15 cellular contexts compared by ENCODE assay signal in the genomic region with DNA sequence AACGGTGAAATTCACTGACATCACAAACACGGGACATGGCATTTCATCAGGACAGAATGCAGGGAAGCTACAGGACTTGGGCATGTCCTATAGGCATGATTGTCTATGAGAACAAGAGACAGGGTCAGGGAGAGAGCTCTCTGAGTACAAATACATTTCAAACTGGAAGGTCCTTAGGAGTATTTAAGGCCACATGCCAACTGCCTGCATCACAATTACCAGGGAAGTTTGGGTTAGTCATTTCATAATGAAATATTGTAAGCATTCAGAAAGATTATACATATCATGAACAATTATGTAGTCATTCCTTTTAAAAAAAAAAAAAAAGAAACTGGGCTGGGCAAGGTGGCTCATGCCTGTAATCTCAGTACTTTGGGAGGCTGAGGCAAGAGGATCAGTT.
DNase-seq lines count a peak whose midpoint lies in the region; ATAC-seq, FAIRE-seq and TF ChIP-seq lines count a peak whose summit lies in the region.
"Had no signal": no experiment of that assay in that cellular context is flagged by ENCODE, and none has a peak within 500 bp of the region (broad histone marks: within the 10 kb centered on the region; RNA-seq: fewer than 3 reads in every experiment).

No MANE protein-coding gene starts in this region.

- peak overlapping the region; percentile 66 for H3K27ac Mint-ChIP-seq in activated T-cell treated with anti-CD3 and anti-CD28 coated beads, Interleukin-2, amount 50 U/mL, for 24 hours
- H3K27ac Mint-ChIP-seq: activated T-helper 1 cell treated with anti-CD3 and anti-CD28 coated beads, Interleukin-12 subunit alpha, Interleukin-12 subunit beta, Interleukin-2, Interleukin-4 antibody, amounts not matched to agents 30 ng/mL and 10 ng/mL and 1 ng/mL, durations not matched to agents 14 hours and 24 hours and 36 hours had no signal

- no peak for TF ChIP-seq POLR2A in gastrocnemius medialis (IDR thresholded peaks at IDR 0.05)

- 86 to 88% methylated on average over 2 of the region's 2 CpGs for WGBS in pancreas, 2 donors

- H3K4me1 Mint-ChIP-seq in activated T-cell treated with anti-CD3 and anti-CD28 coated beads, Interleukin-2, amount 50 U/mL, for 24 hours (ENCODE audit: low read depth): peaks cover 42% of the 10 kb centered on the region

- peaks cover 35% of the 10 kb centered on the region for H3K36me3 Mint-ChIP-seq in activated T-cell treated with anti-CD3 and anti-CD28 coated beads, Interleukin-2, amount 50 U/mL, for 24 hours (ENCODE audit: low read depth)

- peaks cover 0 to 69% (median 36%) of the 10 kb centered on the region in 4 donors for H3K4me1 ChIP-seq in tibial artery
- H3K4me1 ChIP-seq in pancreas: peaks cover 4 to 24% (median 17%) of the 10 kb centered on the region in 3 donors
- H3K4me1 ChIP-seq in gastrocnemius medialis: peaks cover 29 to 34% of the 10 kb centered on the region in 2 donors

- no peak for DNase-seq in activated T-cell treated with anti-CD3 and anti-CD28 coated beads, Interleukin-2, amount 50 U/mL, for 24 hours
- no peak for DNase-seq in activated T-cell treated with anti-CD3 and anti-CD28 coated beads, Interleukin-2, amount 50 U/mL, for 48 hours
- DNase-seq in SW 1271 (lab: John Stamatoyannopoulos, UW): peak; percentile 23 to 58
- DNase-seq in fibroblast of the aortic adventitia (ENCODE audit: low read depth): peak; percentile 93
- DNase-seq in tibial artery: no peak
- no peak for DNase-seq in pancreas
- DNase-seq in DMS79 treated with DMSO at 0.1 percent for 48 hours (lab: John Stamatoyannopoulos, UW): no peak
- no peak for DNase-seq in gastrocnemius medialis
- DNase-seq: ACHN, heart right ventricle, NCI-H345, RPMI8226 had no signal

- H3K27me3 ChIP-seq in tibial artery: no peaks in the 10 kb centered on the region
- no peaks in the 10 kb centered on the region for H3K27me3 ChIP-seq in pancreas
- H3K27me3 ChIP-seq in gastrocnemius medialis: no peaks in the 10 kb centered on the region
- H3K27me3 ChIP-seq: heart right ventricle had no signal

- H3K9me3 ChIP-seq in tibial artery (no peaks in the 10 kb centered on the region), pancreas (no peaks in the 10 kb centered on the region), gastrocnemius medialis (no peaks in the 10 kb centered on the region)
- H3K9me3 ChIP-seq: heart right ventricle had no signal

- H3K27ac ChIP-seq in tibial artery: peak overlapping the region; percentile 70 to 74
- H3K27ac ChIP-seq in pancreas: no peak overlapping the region
- H3K27ac ChIP-seq in gastrocnemius medialis: no peak overlapping the region

- H3K36me3 ChIP-seq in tibial artery (peaks cover 8 to 24% (median 14%) of the 10 kb centered on the region in 3 donors), pancreas (peaks cover 0 to 12% (median 0%) of the 10 kb centered on the region in 3 donors), gastrocnemius medialis (peaks cover 0 to 11% of the 10 kb centered on the region in 2 donors)

- H3K4me3 Mint-ChIP-seq in activated T-cell treated with anti-CD3 and anti-CD28 coated beads, Interleukin-2, amount 50 U/mL, for 24 hours: no peak overlapping the region
- H3K4me3 Mint-ChIP-seq: activated T-helper 1 cell treated with anti-CD3 and anti-CD28 coated beads, Interleukin-12 subunit alpha, Interleukin-12 subunit beta, Interleukin-2, Interleukin-4 antibody, amounts not matched to agents 30 ng/mL and 10 ng/mL and 1 ng/mL, durations not matched to agents 14 hours and 24 hours and 36 hours had no signal

- no peak overlapping the region for H3K4me3 ChIP-seq in fibroblast of the aortic adventitia (ENCODE audit: low read depth, low read length)
- no peak overlapping the region for H3K4me3 ChIP-seq in tibial artery
- no peak overlapping the region for H3K4me3 ChIP-seq in pancreas
- no peak overlapping the region for H3K4me3 ChIP-seq in gastrocnemius medialis
- H3K4me3 ChIP-seq: heart right ventricle, skin epidermis had no signal

- in situ Hi-C loops in gastrocnemius medialis (cut with MboI; ENCODE audit: low sequenced_read_pairs in 4 of 4): no loop called here

- H3K9me3 Mint-ChIP-seq in activated T-cell treated with anti-CD3 and anti-CD28 coated beads, Interleukin-2, amount 50 U/mL, for 24 hours: no peaks in the 10 kb centered on the region
- H3K9me3 Mint-ChIP-seq: activated T-helper 1 cell treated with anti-CD3 and anti-CD28 coated beads, Interleukin-12 subunit alpha, Interleukin-12 subunit beta, Interleukin-2, Interleukin-4 antibody, amounts not matched to agents 30 ng/mL and 10 ng/mL and 1 ng/mL, durations not matched to agents 14 hours and 24 hours and 36 hours had no signal

- TF ChIP-seq CTCF in fibroblast of the aortic adventitia (IDR thresholded peaks at IDR 0.05; ENCODE audit: insufficient read depth, low read length): no peak
- no peak for TF ChIP-seq CTCF in tibial artery (IDR thresholded peaks at IDR 0.05)
- TF ChIP-seq CTCF in pancreas (IDR thresholded peaks at IDR 0.05): no peak
- no peak for TF ChIP-seq CTCF in gastrocnemius medialis (IDR thresholded peaks at IDR 0.05 in 4 of 5, conservative IDR thresholded peaks at IDR 0.05 in 1 of 5)

- no peak for FAIRE-seq in pancreas (lab: Jason Lieb, UNC)
- FAIRE-seq: G401.6 had no signal

- intact Hi-C loops in tibial artery (cut with DNase I; ENCODE audit: low total_unique reads) (no loop called here), pancreas (cut with DNase I) (no loop called here), gastrocnemius medialis (cut with DNase I; ENCODE audit: low total_unique reads) (no loop called here)

- no peaks in the 10 kb centered on the region for H3K27me3 Mint-ChIP-seq in activated T-cell treated with anti-CD3 and anti-CD28 coated beads, Interleukin-2, amount 50 U/mL, for 24 hours

- ATAC-seq in pancreas (no peak), gastrocnemius medialis (no peak)
- ATAC-seq: heart right ventricle had no signal

Comparison
In these comparisons a context has a peak if more than half of its experiments do, and no peak if none do; other contexts are left out.
1. DNase-seq: peak in SW 1271 (2 of 2) and fibroblast of the aortic adventitia (single experiment); none in activated T-cell treated with anti-CD3 and anti-CD28 coated beads, Interleukin-2, amount 50 U/mL, for 24 hours (single experiment), activated T-cell treated with anti-CD3 and anti-CD28 coated beads, Interleukin-2, amount 50 U/mL, for 48 hours (0 of 2), tibial artery (0 of 2), pancreas (0 of 6), DMS79 treated with DMSO at 0.1 percent for 48 hours (single experiment) and gastrocnemius medialis (0 of 2).
2. H3K27ac ChIP-seq: peak in tibial artery (2 of 2); none in pancreas (0 of 4) and gastrocnemius medialis (0 of 4).